ENCODE assay signal across 8 cellular contexts in the genomic region with DNA sequence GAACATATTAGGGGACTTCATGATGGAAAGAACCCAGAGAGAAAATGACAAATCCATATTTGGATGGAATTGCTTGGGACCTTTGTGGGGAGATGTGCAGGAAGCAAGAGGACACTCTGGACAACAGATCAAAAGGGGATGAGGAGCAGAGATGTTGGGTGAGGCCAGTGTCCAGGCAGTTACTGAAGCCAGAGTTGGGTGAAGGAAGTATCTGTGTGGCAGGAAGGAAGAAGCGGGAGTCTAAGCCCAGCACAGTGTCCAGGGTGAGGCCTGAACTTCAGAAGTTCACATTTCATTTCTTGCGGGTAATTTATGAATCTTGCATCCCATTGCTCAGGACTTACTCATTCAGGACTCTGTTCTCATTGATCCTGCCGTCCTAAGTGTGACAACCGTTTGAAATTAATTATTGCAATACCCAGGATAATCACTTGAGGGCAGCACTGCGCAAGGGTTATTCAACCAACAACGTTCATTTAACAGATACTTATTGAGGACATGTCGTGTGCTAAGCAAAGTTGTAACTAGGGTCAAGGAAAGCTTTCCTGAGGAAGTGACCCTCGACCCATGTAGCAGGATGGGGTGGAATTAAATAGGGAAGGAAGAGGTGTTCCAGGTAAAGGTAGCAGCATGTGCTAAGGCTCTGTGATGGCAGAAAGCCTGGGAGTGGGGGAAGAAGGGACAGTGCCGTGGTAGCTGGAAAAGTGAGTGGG.
A peak's percentile ranks its signal among the peaks of the same experiment; 100 is the strongest.
DNase-seq lines count a peak whose midpoint lies in the region; ATAC-seq and TF ChIP-seq lines count a peak whose summit lies in the region.

No MANE protein-coding gene starts in this region.

- DNase-seq in A673 (ENCODE audit: low spot score): peak; percentile 74
- DNase-seq in GM13976 (ENCODE audit: low spot score): peak; percentile 52
- peak; percentile 61 for DNase-seq in HS-5 (ENCODE audit: low read depth)
- DNase-seq in SHP77 treated with DMSO at 0.1 percent for 48 hours (lab: John Stamatoyannopoulos, UW): peak; percentile 28
- peak; percentile 78 for DNase-seq in activated effector memory CD4-positive, alpha-beta T cell treated with anti-CD3 and anti-CD28 coated beads, Interleukin-2, amount 50 U/mL, for 16 hours
- no peak for DNase-seq in Right ventricle myocardium superior
- DNase-seq in spleen: no peak

- peak; percentile 72 for ATAC-seq in Right ventricle myocardium superior (ENCODE audit: poor library complexity)
- ATAC-seq in GM18519 (IDR thresholded peaks at IDR 0.05; ENCODE audit: low FRiP score, unreplicated experiment): no peak

- H3K27ac ChIP-seq in A673 (ENCODE audit: low read depth, low read length, poor library complexity, severe bottlenecking): no peak overlapping the region
- no peak overlapping the region for H3K27ac ChIP-seq in spleen

- H3K9me3 ChIP-seq in A673 (ENCODE audit: low read depth, low read length, poor library complexity, severe bottlenecking) (no peaks in the 10 kb centered on the region), spleen (peaks cover 0 to 5% (median 2%) of the 10 kb centered on the region in 8 donors)

- in situ Hi-C loops in GM13976 (cut with MboI; ENCODE audit: low sequenced_read_pairs, unreplicated experiment): no loop called here

- 10 to 15% (median 14%) methylated on average over 9 of the region's 9 CpGs for WGBS in spleen, 5 donors

- intact Hi-C loops in A673 (cut with micrococcal nuclease; ENCODE audit: unreplicated experiment) (loop anchor here (1.0 to 5.0 kb wide), 3 partner anchors 60 to 490 kb away; a partner anchor contains a TSS), Right ventricle myocardium superior (cut with DNase I) (loop anchor here (5.0 kb wide), 2 partner anchors 120 to 160 kb away; no protein-coding TSS in a partner anchor), spleen (cut with DNase I; ENCODE audit: low total_unique reads) (loop anchor here (5.0 to 10.0 kb wide), 2 partner anchors 118 to 165 kb away; no protein-coding TSS in a partner anchor)

- CTCF ChIA-PET in A673 (lab: Charles Lee): no interaction called here

- H3K4me3 ChIP-seq in A673 (ENCODE audit: low read depth, low read length, poor library complexity, severe bottlenecking): no peak overlapping the region
- H3K4me3 ChIP-seq in spleen: no peak overlapping the region

- H3K36me3 ChIP-seq in A673 (ENCODE audit: insufficient read depth, low read length, poor library complexity, severe bottlenecking) (no peaks in the 10 kb centered on the region), spleen (no peaks in the 10 kb centered on the region)

- BruUV-seq in A673 (replicated peaks; lab: Mats Ljungman, UMichigan): no TSS peak

- H3K4me1 ChIP-seq in A673 (ENCODE audit: insufficient read depth, low read length, poor library complexity, severe bottlenecking) (no peaks in the 10 kb centered on the region), spleen (peaks cover 0 to 14% (median 12%) of the 10 kb centered on the region in 6 donors)

- POLR2A ChIA-PET in A673 (lab: Charles Lee; ENCODE audit: low non-redundant PET): interaction anchor here (0.7 kb wide), 1 partner anchor 71 kb away, joined by 4 read pairs; a partner anchor contains a TSS

- H3K27me3 ChIP-seq in A673 (replicated peaks; ENCODE audit: insufficient read depth, low read depth, low read length, poor library complexity): no peaks in the 10 kb centered on the region
- H3K27me3 ChIP-seq in spleen (replicated peaks in 1 of 7): no peaks in the 10 kb centered on the region

- TF ChIP-seq POLR2A in spleen (IDR thresholded peaks at IDR 0.05): no peak

- peak; percentile 71 for TF ChIP-seq CTCF in A673 (conservative IDR thresholded peaks at IDR 0.05; ENCODE audit: low read depth, low read length)
- peak; percentile 68 for TF ChIP-seq CTCF in GM13976 (IDR thresholded peaks at IDR 0.05; ENCODE audit: borderline replicate concordance, control extremely low read depth, extremely low read depth, insufficient read depth, missing control alignments)
- peak; percentile 10 to 70 (median 58) for TF ChIP-seq CTCF in spleen (IDR thresholded peaks at IDR 0.05 in 8 of 11, conservative IDR thresholded peaks at IDR 0.05 in 3 of 11)

Comparison
In these comparisons a context has a peak if more than half of its experiments do, and no peak if none do; other contexts are left out.
1. DNase-seq: peak in A673 (single experiment), GM13976 (single experiment), HS-5 (single experiment), SHP77 treated with DMSO at 0.1 percent for 48 hours (single experiment) and activated effector memory CD4-positive, alpha-beta T cell treated with anti-CD3 and anti-CD28 coated beads, Interleukin-2, amount 50 U/mL, for 16 hours (single experiment); none in Right ventricle myocardium superior (single experiment) and spleen (single experiment).
2. Peak in every context shown above with its lines, with median percentiles within 50 percentile points of each other: CTCF ChIP-seq.